8 cellular contexts compared by ENCODE assay signal in genomic region chr1:160096491-160097116, GRCh38. TPM values are rescaled to one million over a fixed set of nuclear protein-coding genes. Genes with fewer than 3 reads are reported as not detected.
A peak's percentile ranks its signal among the peaks of the same experiment; 100 is the strongest.
DNase-seq lines count a peak whose midpoint lies in the region; ATAC-seq and TF ChIP-seq lines count a peak whose summit lies in the region.
"Had no signal": no experiment of that assay in that cellular context is flagged by ENCODE, and none has a peak within 500 bp of the region (broad histone marks: within the 10 kb centered on the region; RNA-seq: fewer than 3 reads in every experiment).

No MANE protein-coding gene starts in this region.

- no peaks in the 10 kb centered on the region for H3K27me3 ChIP-seq in HCT116 (ENCODE audit: insufficient read depth, low read length)
- H3K27me3 ChIP-seq in skeletal muscle satellite cell (ENCODE audit: control insufficient read depth, insufficient read depth, low read length): no peaks in the 10 kb centered on the region

- H3K36me3 ChIP-seq in HCT116 (ENCODE audit: control insufficient read depth in 1 of 2, insufficient read depth in 2 of 2, low read length in 2 of 2): no peaks in the 10 kb centered on the region; a peak in 1 of 4 replicates
- H3K36me3 ChIP-seq in skeletal muscle satellite cell (ENCODE audit: insufficient read depth, low read length): no peaks in the 10 kb centered on the region

- TF ChIP-seq POLR2A in HCT116 (IDR thresholded peaks at IDR 0.05; ENCODE audit: borderline replicate concordance, extremely low read depth, insufficient read depth, insufficient read length): no peak
- TF ChIP-seq POLR2A in GM18505 (IDR thresholded peaks at IDR 0.05; ENCODE audit: borderline replicate concordance, extremely low read depth, insufficient read depth, insufficient read length): no peak

- no TSS peak for BruUV-seq in HCT116 (replicated peaks; lab: Mats Ljungman, UMichigan)

- no peaks in the 10 kb centered on the region for H3K9me3 ChIP-seq in HCT116 (ENCODE audit: control insufficient read depth in 1 of 2, insufficient read depth in 1 of 2, low read depth in 1 of 2, low read length in 2 of 2)
- H3K9me3 ChIP-seq in T-helper 17 cell (ENCODE audit: control insufficient read depth, low read length, poor library complexity, severe bottlenecking): no peaks in the 10 kb centered on the region
- no peaks in the 10 kb centered on the region for H3K9me3 ChIP-seq in skeletal muscle satellite cell (replicated peaks; ENCODE audit: low read length)

- POLR2A ChIA-PET in HCT116 (lab: Charles Lee): no interaction called here

- peak overlapping the region; percentile 98; the same call in 1 of the 2 replicates for H3K4me2 ChIP-seq in HCT116 (ENCODE audit: low read length)
- H3K4me2 ChIP-seq in skeletal muscle satellite cell (ENCODE audit: low read length): no peak overlapping the region

- CTCF ChIA-PET in HCT116 (lab: Charles Lee): interaction anchor here (3.3 to 4.2 kb wide), 2 partner anchors 11 to 156 kb away, joined by 15 to 30 read pairs; no protein-coding TSS in a partner anchor

- H3K4me3 Mint-ChIP-seq in T-helper 17 cell: peak overlapping the region; percentile 93

- peaks cover 35% of the 10 kb centered on the region for H3K4me1 Mint-ChIP-seq in T-helper 17 cell

- H3K36me3 Mint-ChIP-seq in T-helper 17 cell (ENCODE audit: low read depth): peaks cover 2% of the 10 kb centered on the region

- no peak for TF ChIP-seq CTCF in HCT116 (IDR thresholded peaks at IDR 0.05 in 2 of 3, conservative IDR thresholded peaks at IDR 0.05 in 1 of 3; ENCODE audit: borderline replicate concordance in 1 of 3, insufficient read depth in 1 of 3, low read depth in 2 of 3, low read length in 2 of 3)
- TF ChIP-seq CTCF in fibroblast of the aortic adventitia (IDR thresholded peaks at IDR 0.05; ENCODE audit: insufficient read depth, low read length): no peak

- no peak for ATAC-seq in HCT116
- no peak for ATAC-seq in T-helper 17 cell
- ATAC-seq in GM18520 (IDR thresholded peaks at IDR 0.05; ENCODE audit: unreplicated experiment): no peak
- ATAC-seq in HG02852 (IDR thresholded peaks at IDR 0.05; ENCODE audit: unreplicated experiment): no peak
- no peak for ATAC-seq in GM18505 (IDR thresholded peaks at IDR 0.05; ENCODE audit: unreplicated experiment)

- no peak overlapping the region for H3K9ac ChIP-seq in HCT116 (ENCODE audit: low read length)
- H3K9ac ChIP-seq in skeletal muscle satellite cell (ENCODE audit: low read depth, low read length): peak overlapping the region; percentile 11

- no peaks in the 10 kb centered on the region for H3K9me2 ChIP-seq in HCT116 (ENCODE audit: insufficient read depth)

- H3K79me2 ChIP-seq in HCT116 (ENCODE audit: insufficient read depth, low read length): peaks cover 4% of the 10 kb centered on the region; the same call in 1 of the 2 replicates

- RAD21 ChIA-PET in HCT116 (lab: Charles Lee; ENCODE audit: low non-redundant PET in 1 of 2, low total read pairs in 2 of 2, uncharacterized antibody in 2 of 2, unreplicated experiment in 2 of 2): no interaction called here

- no peaks in the 10 kb centered on the region for H3K27me3 Mint-ChIP-seq in T-helper 17 cell

- TF ChIP-seq RAD21 in HCT116 (IDR thresholded peaks at IDR 0.05; ENCODE audit: low read depth): no peak

- H3K4me3 ChIP-seq in HCT116 (replicated peaks in 1 of 2; ENCODE audit: low read depth in 1 of 2, low read length in 2 of 2) (no peak overlapping the region), fibroblast of the aortic adventitia (ENCODE audit: low read depth, low read length) (no peak overlapping the region), skeletal muscle satellite cell (ENCODE audit: low read length) (no peak overlapping the region)

- intact Hi-C loops in HCT116 (cut with micrococcal nuclease): no loop called here

- H3K27ac ChIP-seq in HCT116 (ENCODE audit: low read depth, low read length): no peak overlapping the region

- H3K4me1 ChIP-seq in HCT116 (ENCODE audit: control insufficient read depth in 1 of 2, insufficient read depth in 2 of 2, low read length in 2 of 2) (peaks cover 11 to 28% of the 10 kb centered on the region in 2 experiments), skeletal muscle satellite cell (ENCODE audit: control insufficient read depth, insufficient read depth, low read length) (peaks cover 29% of the 10 kb centered on the region)

- DNase-seq in HCT116 (ENCODE audit: low read depth, low spot score) (no peak), T-helper 17 cell (no peak), fibroblast of the aortic adventitia (ENCODE audit: low read depth) (peak; percentile 49)

- H2AFZ ChIP-seq in HCT116 (ENCODE audit: low read depth, low read length, poor library complexity, severe bottlenecking): no peak overlapping the region

- H3K27ac Mint-ChIP-seq in T-helper 17 cell: peak overlapping the region; percentile 95

- no peaks in the 10 kb centered on the region for H4K20me1 ChIP-seq in HCT116 (ENCODE audit: insufficient read depth)

TF ChIP-seq in HCT116, 20 proteins besides CTCF, POLR2A, EP300 and RAD21 (continues in another document):
- TF ChIP-seq MAX (IDR thresholded peaks at IDR 0.05) (no peak), EZH2 (IDR thresholded peaks at IDR 0.05) (no peak), JUND (IDR thresholded peaks at IDR 0.05) (no peak), ZBTB33 (IDR thresholded peaks at IDR 0.05; ENCODE audit: extremely low read depth, insufficient replicate concordance, low read length) (no peak), POLR2AphosphoS5 (IDR thresholded peaks at IDR 0.05; ENCODE audit: low read depth, low read length) (no peak), SP1 (IDR thresholded peaks at IDR 0.05; ENCODE audit: low read depth) (no peak), REST (IDR thresholded peaks at IDR 0.05; ENCODE audit: low read depth) (no peak), CEBPB (IDR thresholded peaks at IDR 0.05; ENCODE audit: low read depth) (no peak), SRF (IDR thresholded peaks at IDR 0.05; ENCODE audit: low read depth) (no peak)

RNA-seq across cellular contexts. Expression of gene IGSF8, which starts 1.8 kb away (rescaled TPM):
- 35.6 TPM for total RNA-seq in HCT116 (2021; ENCODE audit: unreplicated experiment)
- polyA plus RNA-seq in HCT116 (2012): 43.9 and 49.6 TPM in 2 replicates
- total RNA-seq in T-helper 17 cell: 10 to 100 TPM; 29.3 to 36.8 TPM
- 10.1 and 10.8 TPM in 2 replicates for total RNA-seq in fibroblast of the aortic adventitia (ENCODE audit: low replicate concordance)
- 14.0 and 16.7 TPM in 2 replicates for total RNA-seq in skeletal muscle satellite cell (2012; rRNA removed)

RNA-seq across cellular contexts. Expression of gene KCNJ9, which starts 15.3 kb away (rescaled TPM):
- total RNA-seq in HCT116 (2021; ENCODE audit: unreplicated experiment) (0.05 TPM), T-helper 17 cell (not detected), fibroblast of the aortic adventitia (ENCODE audit: low replicate concordance) (0.08 TPM in 1 of 2 replicates, not detected in the other)
- polyA plus RNA-seq in HCT116 (2012): 0.05 and 0.06 TPM in 2 replicates
- total RNA-seq in skeletal muscle satellite cell (2012; rRNA removed): not detected in 2 replicates
- total RNA-seq: dermis microvascular lymphatic vessel endothelial cell had no signal

RNA-seq across cellular contexts. Expression of gene ATP1A2, which starts 19.0 kb away (rescaled TPM):
- total RNA-seq in HCT116 (2021; ENCODE audit: unreplicated experiment): not detected
- polyA plus RNA-seq in HCT116 (2012): 0.01 TPM in 1 of 2 replicates, not detected in the other
- not detected for total RNA-seq in T-helper 17 cell
- 0.27 TPM in 1 of 2 replicates, not detected in the other for total RNA-seq in fibroblast of the aortic adventitia (ENCODE audit: low replicate concordance)
- 0.25 and 4.8 TPM in 2 replicates for total RNA-seq in skeletal muscle satellite cell (2012; rRNA removed)
- total RNA-seq: dermis microvascular lymphatic vessel endothelial cell had no signal

RNA-seq across cellular contexts. Expression of gene KCNJ10, which starts 26.6 kb away (rescaled TPM):
- total RNA-seq in HCT116 (2021; ENCODE audit: unreplicated experiment) (0.57 TPM), T-helper 17 cell (not detected), fibroblast of the aortic adventitia (ENCODE audit: low replicate concordance) (not detected in 2 replicates)
- polyA plus RNA-seq in HCT116 (2012): 0.12 TPM in 2 replicates
- total RNA-seq in skeletal muscle satellite cell (2012; rRNA removed): not detected in 2 replicates
- total RNA-seq: dermis microvascular lymphatic vessel endothelial cell had no signal

RNA-seq across cellular contexts. Expression of gene ATP1A4, which starts 54.8 kb away (rescaled TPM):
- total RNA-seq in HCT116 (2021; ENCODE audit: unreplicated experiment) (not detected), T-helper 17 cell (under 1 TPM in 1 of 2 donors, not detected in 1; 0.27 TPM), fibroblast of the aortic adventitia (ENCODE audit: low replicate concordance) (not detected in 2 replicates)
- not detected in 2 replicates for polyA plus RNA-seq in HCT116 (2012)
- not detected in 2 replicates for total RNA-seq in skeletal muscle satellite cell (2012; rRNA removed)
- total RNA-seq: dermis microvascular lymphatic vessel endothelial cell had no signal
